ENCODE assay signal across 14 cellular contexts in the genomic region with DNA sequence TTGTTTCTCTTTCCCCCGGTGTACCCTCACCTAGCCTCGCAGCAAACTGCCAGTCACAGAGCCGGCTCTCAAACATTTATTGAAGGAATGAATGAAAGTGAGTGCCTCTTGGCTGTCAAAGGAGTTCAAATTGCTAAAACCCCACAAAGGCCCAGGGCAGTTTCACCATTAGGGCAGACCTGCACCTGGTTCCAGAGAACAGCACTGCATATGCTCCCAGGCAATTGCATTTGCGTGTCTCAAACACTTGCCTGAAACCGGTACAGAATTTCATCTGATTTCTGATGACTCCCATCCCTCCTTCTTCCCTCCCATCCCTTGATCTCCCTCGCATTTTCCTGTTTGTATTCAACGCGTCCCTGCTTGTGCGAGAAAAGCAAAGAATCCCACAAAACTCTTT.
DNase-seq lines count a peak whose midpoint lies in the region; ATAC-seq and TF ChIP-seq lines count a peak whose summit lies in the region.
"Had no signal": no experiment of that assay in that cellular context is flagged by ENCODE, and none has a peak within 500 bp of the region (broad histone marks: within the 10 kb centered on the region; RNA-seq: fewer than 3 reads in every experiment).

No MANE protein-coding gene starts in this region.

- peak overlapping the region; percentile 30 for H3K4me3 ChIP-seq in astrocyte of the cerebellum (ENCODE audit: low read depth, low read length)
- peak overlapping the region; percentile 38 to 47 for H3K4me3 ChIP-seq in tibial artery
- H3K4me3 ChIP-seq: A549, colonic mucosa had no signal

- TF ChIP-seq CTCF in astrocyte of the cerebellum (IDR thresholded peaks at IDR 0.05; ENCODE audit: low read depth, low read length, missing control alignments) (no peak), tibial artery (IDR thresholded peaks at IDR 0.05) (no peak)

- DNase-seq in NCI-H1105 treated with DMSO at 0.1 percent for 48 hours (lab: John Stamatoyannopoulos, UW) (peak; percentile 30), NCI-H1105 (lab: John Stamatoyannopoulos, UW) (no peak), astrocyte of the cerebellum (ENCODE audit: low read depth) (no peak), islet precursor cell (peak; percentile 78), tibial artery (no peak), AG08396 (ENCODE audit: low spot score) (no peak)
- DNase-seq in NK-92 treated with Interleukin-12 subunit alpha and Interleukin-12 subunit beta, amount 100 ng/mL, for 24 hours (lab: John Stamatoyannopoulos, UW) = no peak
- DNase-seq: activated CD8-positive, alpha-beta T cell treated with anti-CD3 and anti-CD28 coated beads, Interleukin-2, amount 10 ng/mL, durations not matched to agents 7 days and 5 days; activated naive CD4-positive, alpha-beta T cell treated with anti-CD3 and anti-CD28 coated beads, Interleukin-2, amount 10 ng/mL, durations not matched to agents 7 days and 5 days; MM.1S; T-cell had no signal

- no peak for ATAC-seq in HG03378 (IDR thresholded peaks at IDR 0.05; ENCODE audit: unreplicated experiment)
- ATAC-seq: activated CD8-positive, alpha-beta T cell treated with anti-CD3 and anti-CD28 coated beads, Interleukin-2, amount 10 ng/mL, durations not matched to agents 7 days and 5 days; T-cell had no signal

- peaks cover 0 to 11% (median 6%) of the 10 kb centered on the region in 4 donors for H3K4me1 ChIP-seq in tibial artery
- H3K4me1 ChIP-seq: A549, colonic mucosa had no signal

- no peaks in the 10 kb centered on the region for H3K9me3 ChIP-seq in tibial artery
- H3K9me3 ChIP-seq: A549, colonic mucosa had no signal

- H3K27ac ChIP-seq in tibial artery = peak overlapping the region in 1 of 2 donors; percentile 42
- H3K27ac ChIP-seq: A549, colonic mucosa had no signal

- H3K36me3 ChIP-seq in tibial artery = no peaks in the 10 kb centered on the region
- H3K36me3 ChIP-seq: colonic mucosa had no signal

- H3K27me3 ChIP-seq in tibial artery = no peaks in the 10 kb centered on the region
- H3K27me3 ChIP-seq: colonic mucosa had no signal

- in situ Hi-C loops in astrocyte of the cerebellum (cut with HindIII; ENCODE audit: low sequenced_read_pairs) = no loop called here

- intact Hi-C loops in tibial artery (cut with DNase I; ENCODE audit: low total_unique reads) = no loop called here

Comparison
In these comparisons a context has a peak if more than half of its experiments do, and no peak if none do; other contexts are left out.
1. DNase-seq: peak in NCI-H1105 treated with DMSO at 0.1 percent for 48 hours (single experiment) and islet precursor cell (single experiment); none in NCI-H1105 (single experiment), astrocyte of the cerebellum (single experiment), tibial artery (0 of 2), AG08396 (single experiment) and NK-92 treated with Interleukin-12 subunit alpha and Interleukin-12 subunit beta, amount 100 ng/mL, for 24 hours (single experiment).